ENCODE assay signal across 1 cellular context in the genomic region with DNA sequence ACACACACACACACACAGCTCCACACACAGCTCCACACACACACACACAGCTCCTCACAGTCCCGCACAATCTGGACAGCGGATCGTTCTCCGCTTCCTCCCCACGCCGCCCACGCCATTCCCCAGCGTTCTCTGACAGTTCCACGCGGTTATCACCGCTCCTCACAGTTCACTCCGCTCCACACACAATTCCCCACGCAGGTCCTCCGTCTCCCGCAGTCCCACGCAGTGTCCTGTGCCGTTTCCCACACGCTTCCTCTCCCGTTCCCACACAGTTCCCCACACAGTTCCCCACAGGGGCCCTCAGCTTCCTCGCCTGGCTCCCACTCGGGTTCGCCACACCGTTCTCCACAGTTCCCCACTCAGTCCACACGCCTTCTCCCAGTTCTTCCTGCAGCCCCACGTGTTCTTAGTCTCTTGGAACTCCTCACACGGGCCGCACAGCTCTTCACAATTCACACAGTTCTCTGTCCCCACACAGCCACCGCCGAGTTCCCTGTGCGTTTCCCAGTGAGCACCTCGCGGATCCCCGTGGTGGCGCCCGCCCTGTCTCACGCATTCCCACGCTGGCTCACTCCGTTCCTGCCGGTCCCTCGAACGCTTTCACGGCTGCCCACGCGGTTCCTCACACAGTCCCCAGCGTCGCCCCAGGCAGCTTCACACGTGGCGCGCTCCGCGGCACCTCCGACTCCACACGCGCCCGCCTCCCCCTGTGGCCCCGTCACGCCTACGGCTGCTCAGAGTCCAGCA.
A peak's percentile ranks its signal among the peaks of the same experiment; 100 is the strongest.
TF ChIP-seq lines count a peak whose summit lies in the region.

No MANE protein-coding gene starts in this region.

TF ChIP-seq in K562, 482 proteins besides CTCF, POLR2A, EP300 and RAD21 (continued from another document):
- TF ChIP-seq, protein P1, sequence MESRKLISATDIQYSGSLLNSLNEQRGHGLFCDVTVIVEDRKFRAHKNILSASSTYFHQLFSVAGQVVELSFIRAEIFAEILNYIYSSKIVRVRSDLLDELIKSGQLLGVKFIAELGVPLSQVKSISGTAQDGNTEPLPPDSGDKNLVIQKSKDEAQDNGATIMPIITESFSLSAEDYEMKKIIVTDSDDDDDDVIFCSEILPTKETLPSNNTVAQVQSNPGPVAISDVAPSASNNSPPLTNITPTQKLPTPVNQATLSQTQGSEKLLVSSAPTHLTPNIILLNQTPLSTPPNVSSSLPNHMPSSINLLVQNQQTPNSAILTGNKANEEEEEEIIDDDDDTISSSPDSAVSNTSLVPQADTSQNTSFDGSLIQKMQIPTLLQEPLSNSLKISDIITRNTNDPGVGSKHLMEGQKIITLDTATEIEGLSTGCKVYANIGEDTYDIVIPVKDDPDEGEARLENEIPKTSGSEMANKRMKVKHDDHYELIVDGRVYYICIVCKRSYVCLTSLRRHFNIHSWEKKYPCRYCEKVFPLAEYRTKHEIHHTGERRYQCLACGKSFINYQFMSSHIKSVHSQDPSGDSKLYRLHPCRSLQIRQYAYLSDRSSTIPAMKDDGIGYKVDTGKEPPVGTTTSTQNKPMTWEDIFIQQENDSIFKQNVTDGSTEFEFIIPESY (CRISPR knock-in tag; IDR thresholded peaks at IDR 0.05), result peak; percentile 73; the same call in 1 of the 2 replicates
- TF ChIP-seq KHSRP (IDR thresholded peaks at IDR 0.05), result no peak
- TF ChIP-seq, protein P2, sequence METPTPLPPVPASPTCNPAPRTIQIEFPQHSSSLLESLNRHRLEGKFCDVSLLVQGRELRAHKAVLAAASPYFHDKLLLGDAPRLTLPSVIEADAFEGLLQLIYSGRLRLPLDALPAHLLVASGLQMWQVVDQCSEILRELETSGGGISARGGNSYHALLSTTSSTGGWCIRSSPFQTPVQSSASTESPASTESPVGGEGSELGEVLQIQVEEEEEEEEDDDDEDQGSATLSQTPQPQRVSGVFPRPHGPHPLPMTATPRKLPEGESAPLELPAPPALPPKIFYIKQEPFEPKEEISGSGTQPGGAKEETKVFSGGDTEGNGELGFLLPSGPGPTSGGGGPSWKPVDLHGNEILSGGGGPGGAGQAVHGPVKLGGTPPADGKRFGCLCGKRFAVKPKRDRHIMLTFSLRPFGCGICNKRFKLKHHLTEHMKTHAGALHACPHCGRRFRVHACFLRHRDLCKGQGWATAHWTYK (CRISPR knock-in tag; IDR thresholded peaks at IDR 0.05), result no peak
- peak; percentile 33; the same call in 1 of the 2 replicates for TF ChIP-seq SAFB (IDR thresholded peaks at IDR 0.05; ENCODE audit: borderline replicate concordance, low read depth, low read length)
- TF ChIP-seq ETV5 (CRISPR knock-in tag; IDR thresholded peaks at IDR 0.05; ENCODE audit: low read depth), result no peak
- TF ChIP-seq, protein P3, sequence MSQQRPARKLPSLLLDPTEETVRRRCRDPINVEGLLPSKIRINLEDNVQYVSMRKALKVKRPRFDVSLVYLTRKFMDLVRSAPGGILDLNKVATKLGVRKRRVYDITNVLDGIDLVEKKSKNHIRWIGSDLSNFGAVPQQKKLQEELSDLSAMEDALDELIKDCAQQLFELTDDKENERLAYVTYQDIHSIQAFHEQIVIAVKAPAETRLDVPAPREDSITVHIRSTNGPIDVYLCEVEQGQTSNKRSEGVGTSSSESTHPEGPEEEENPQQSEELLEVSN (IDR thresholded peaks at IDR 0.05; ENCODE audit: borderline replicate concordance in 1 of 2, extremely low read depth in 1 of 2, insufficient read depth in 1 of 2, insufficient read length in 1 of 2, low read depth in 1 of 2, low read length in 1 of 2, poor library complexity in 1 of 2, severe bottlenecking in 1 of 2), result peak in 1 of 2 experiments; percentile 20
- no peak for TF ChIP-seq TCF7 (IDR thresholded peaks at IDR 0.05; ENCODE audit: borderline replicate concordance)
- no peak for TF ChIP-seq CBFA2T2 (conservative IDR thresholded peaks at IDR 0.05)
- TF ChIP-seq CGGBP1 (CRISPR knock-in tag; IDR thresholded peaks at IDR 0.05), result no peak
- TF ChIP-seq ZNF239 (CRISPR knock-in tag; IDR thresholded peaks at IDR 0.05), result no peak
